ENCODE assay signal across 1 cellular context in genomic region chr13:51453308-51453958, GRCh38.
TF ChIP-seq lines count a peak whose summit lies in the region.

No MANE protein-coding gene starts in this region.

TF ChIP-seq in K562, 482 proteins besides CTCF, POLR2A, EP300 and RAD21 (continued from another document and continues in another):
- no peak for TF ChIP-seq NR2C2 (CRISPR knock-in tag; IDR thresholded peaks at IDR 0.05)
- peak; percentile 34 for TF ChIP-seq NR2C2 (tag; IDR thresholded peaks at IDR 0.05)
- TF ChIP-seq LCOR (CRISPR knock-in tag; IDR thresholded peaks at IDR 0.05), result 0 out of 2 replicates have a peak, but pooled peaks have one; percentile 14
- TF ChIP-seq MEIS2 (IDR thresholded peaks at IDR 0.05; ENCODE audit: partially characterized antibody), result no peak
- 0 out of 2 replicates have a peak, but pooled peaks have one; percentile 30 for TF ChIP-seq DMBX1 (CRISPR knock-in tag; IDR thresholded peaks at IDR 0.05; ENCODE audit: borderline replicate concordance)
- TF ChIP-seq ESRRA (IDR thresholded peaks at IDR 0.05; ENCODE audit: borderline replicate concordance, low read depth), result peak; percentile 44; the same call in 1 of the 2 replicates
- peak; percentile 85 to 90; a peak in 3 of 4 replicates for TF ChIP-seq UBTF (IDR thresholded peaks at IDR 0.05; ENCODE audit: borderline replicate concordance in 1 of 2, low read depth in 2 of 2, low read length in 2 of 2)
- TF ChIP-seq CBX5 (IDR thresholded peaks at IDR 0.05; ENCODE audit: borderline replicate concordance, low read depth), result no peak
- peak; percentile 6 for TF ChIP-seq KDM5B (IDR thresholded peaks at IDR 0.05; ENCODE audit: insufficient replicate concordance, low read depth, low read length)
- peak in 1 of 2 experiments; percentile 30; a peak in 1 of 4 replicates for TF ChIP-seq NONO (IDR thresholded peaks at IDR 0.05; ENCODE audit: low read depth in 2 of 2, low read length in 1 of 2)
- peak; percentile 67; the same call in 1 of the 2 replicates for TF ChIP-seq ZNF589 (CRISPR knock-in tag; IDR thresholded peaks at IDR 0.05; ENCODE audit: low read depth)
- TF ChIP-seq ETS2 (tag; IDR thresholded peaks at IDR 0.05; ENCODE audit: borderline replicate concordance, poor library complexity, severe bottlenecking), result no peak
- TF ChIP-seq TAF7 (tag; IDR thresholded peaks at IDR 0.05), result no peak
- no peak for TF ChIP-seq TEAD2 (tag; IDR thresholded peaks at IDR 0.05)
- TF ChIP-seq E2F6 (IDR thresholded peaks at IDR 0.05; ENCODE audit: borderline replicate concordance in 1 of 2, extremely low read depth in 1 of 2, insufficient read depth in 1 of 2, insufficient read length in 1 of 2, low read depth in 1 of 2, low read length in 1 of 2, poor library complexity in 1 of 2, severe bottlenecking in 1 of 2), result peak; percentile 27 to 42
- no peak for TF ChIP-seq PHF20 (IDR thresholded peaks at IDR 0.05; ENCODE audit: partially characterized antibody)
- 0 out of 2 replicates have a peak, but pooled peaks have one; percentile 7 for TF ChIP-seq NCOR1 (IDR thresholded peaks at IDR 0.05)
- no peak for TF ChIP-seq ZNF408 (CRISPR knock-in tag; IDR thresholded peaks at IDR 0.05; ENCODE audit: low read depth)
- no peak for TF ChIP-seq CUX1 (CRISPR knock-in tag; IDR thresholded peaks at IDR 0.05)
- peak in 1 of 2 experiments; percentile 99; a peak in 2 of 4 replicates for TF ChIP-seq ZNF639 (CRISPR knock-in tag; conservative IDR thresholded peaks at IDR 0.05 in 1 of 2, IDR thresholded peaks at IDR 0.05 in 1 of 2)
- TF ChIP-seq STAT5A (IDR thresholded peaks at IDR 0.05; ENCODE audit: borderline replicate concordance, low read length), result no peak
- no peak for TF ChIP-seq ZNF830 (CRISPR knock-in tag; IDR thresholded peaks at IDR 0.05)
- peak; percentile 47; the same call in 1 of the 2 replicates for TF ChIP-seq SOX6 (IDR thresholded peaks at IDR 0.05)
- peak; percentile 58; the same call in 1 of the 2 replicates for TF ChIP-seq MGA (IDR thresholded peaks at IDR 0.05)
- TF ChIP-seq ZBTB11 (CRISPR knock-in tag; IDR thresholded peaks at IDR 0.05), result peak in 1 of 3 experiments; percentile 15; a peak in 1 of 6 replicates
- no peak for TF ChIP-seq ZNF347 (CRISPR knock-in tag; IDR thresholded peaks at IDR 0.05; ENCODE audit: low read depth)
- peak; percentile 41; the same call in 1 of the 2 replicates for TF ChIP-seq MYC (IDR thresholded peaks at IDR 0.05; ENCODE audit: low read depth, low read length)
- no peak for TF ChIP-seq MYC (CRISPR knock-in tag; IDR thresholded peaks at IDR 0.05; ENCODE audit: borderline replicate concordance, low read depth)
- no peak for TF ChIP-seq BRD9 (IDR thresholded peaks at IDR 0.05; ENCODE audit: low read depth, partially characterized antibody)
- TF ChIP-seq SREBF1 (IDR thresholded peaks at IDR 0.05; ENCODE audit: borderline replicate concordance, low read depth, low read length), result no peak
